12 cellular contexts compared by ENCODE assay signal in the genomic region with DNA sequence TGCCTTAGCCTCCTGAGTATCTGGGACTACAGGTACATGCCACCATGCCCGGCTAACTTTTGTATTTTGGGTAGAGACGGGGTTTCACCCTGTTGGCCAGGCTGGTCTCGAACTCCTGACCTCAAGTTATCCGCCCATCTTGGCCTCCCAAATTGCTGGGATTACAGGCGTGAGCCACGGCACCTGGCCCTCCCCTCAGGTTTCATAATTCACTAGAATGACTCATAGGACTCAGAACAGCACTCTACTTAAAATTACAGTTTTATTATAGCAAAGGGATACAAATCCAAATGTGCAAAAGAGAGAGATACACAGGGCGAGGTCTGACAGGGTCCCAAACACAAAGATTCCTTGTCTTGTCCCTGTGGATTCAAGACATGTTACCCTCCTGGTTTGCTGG. TPM values are rescaled to one million over a fixed set of nuclear protein-coding genes. Genes with fewer than 3 reads are reported as not detected.
DNase-seq lines count a peak whose midpoint lies in the region; ATAC-seq and TF ChIP-seq lines count a peak whose summit lies in the region.
"Had no signal": no experiment of that assay in that cellular context is flagged by ENCODE, and none has a peak within 500 bp of the region (broad histone marks: within the 10 kb centered on the region; RNA-seq: fewer than 3 reads in every experiment).

No MANE protein-coding gene starts in this region.

- H3K36me3 Mint-ChIP-seq in activated CD4-positive, alpha-beta T cell treated with anti-CD3 and anti-CD28 coated beads, Interleukin-2, amount 10 ng/mL, durations not matched to agents 24 days and 14 days (ENCODE audit: low read depth) = peaks cover 24% of the 10 kb centered on the region
- peaks cover 51% of the 10 kb centered on the region for H3K36me3 Mint-ChIP-seq in activated T-helper 2 cell treated with anti-CD3 and anti-CD28 coated beads, Interferon-gamma antibody, Interleukin-2, Interleukin-4, amounts not matched to agents 10 μg/mL and 5 μg/mL and 100 μg/mL, durations not matched to agents 14 hours and 24 hours and 36 hours (ENCODE audit: low read depth)

- no peak for DNase-seq in activated CD4-positive, alpha-beta T cell treated with anti-CD3 and anti-CD28 coated beads, Interleukin-2, amount 10 ng/mL, durations not matched to agents 24 days and 14 days
- no peak for DNase-seq in activated CD4-positive, alpha-beta T cell treated with anti-CD3 and anti-CD28 coated beads for 1 hour
- DNase-seq in activated T-helper 2 cell treated with anti-CD3 and anti-CD28 coated beads, Interferon-gamma antibody, Interleukin-2, Interleukin-4, amounts not matched to agents 10 μg/mL and 5 μg/mL and 100 μg/mL, durations not matched to agents 14 hours and 24 hours and 36 hours (ENCODE audit: low spot score) = no peak
- DNase-seq in psoas muscle = no peak
- no peak for DNase-seq in NCI-H2227 treated with DMSO at 0.1 percent for 48 hours (lab: John Stamatoyannopoulos, UW)
- no peak for DNase-seq in heart right ventricle
- DNase-seq: DMS153, NCI-H2107, upper lobe of right lung had no signal

- no peak for TF ChIP-seq CTCF in psoas muscle (IDR thresholded peaks at IDR 0.05)
- TF ChIP-seq CTCF in heart right ventricle (IDR thresholded peaks at IDR 0.05) = no peak

- no peaks in the 10 kb centered on the region for H3K9me3 ChIP-seq in psoas muscle
- peaks cover 0 to 4% (median 0%) of the 10 kb centered on the region in 11 donors for H3K9me3 ChIP-seq in heart right ventricle
- H3K9me3 ChIP-seq: right atrium auricular region, upper lobe of right lung had no signal

- H3K4me1 Mint-ChIP-seq in activated CD4-positive, alpha-beta T cell treated with anti-CD3 and anti-CD28 coated beads, Interleukin-2, amount 10 ng/mL, durations not matched to agents 24 days and 14 days = peaks cover 37% of the 10 kb centered on the region
- H3K4me1 Mint-ChIP-seq in activated T-helper 2 cell treated with anti-CD3 and anti-CD28 coated beads, Interferon-gamma antibody, Interleukin-2, Interleukin-4, amounts not matched to agents 10 μg/mL and 5 μg/mL and 100 μg/mL, durations not matched to agents 14 hours and 24 hours and 36 hours (ENCODE audit: low read depth) = peaks cover 55% of the 10 kb centered on the region

- H3K4me1 ChIP-seq in psoas muscle = peaks cover 36% of the 10 kb centered on the region
- peaks cover 0 to 54% (median 26%) of the 10 kb centered on the region in 9 donors for H3K4me1 ChIP-seq in heart right ventricle

- H3K9me3 Mint-ChIP-seq in activated CD4-positive, alpha-beta T cell treated with anti-CD3 and anti-CD28 coated beads, Interleukin-2, amount 10 ng/mL, durations not matched to agents 24 days and 14 days = no peaks in the 10 kb centered on the region
- no peaks in the 10 kb centered on the region for H3K9me3 Mint-ChIP-seq in activated T-helper 2 cell treated with anti-CD3 and anti-CD28 coated beads, Interferon-gamma antibody, Interleukin-2, Interleukin-4, amounts not matched to agents 10 μg/mL and 5 μg/mL and 100 μg/mL, durations not matched to agents 14 hours and 24 hours and 36 hours

- H3K27ac ChIP-seq in psoas muscle (peak overlapping the region; percentile 75), heart right ventricle (no peak overlapping the region)
- H3K27ac ChIP-seq: right atrium auricular region, upper lobe of right lung had no signal

- H3K4me3 Mint-ChIP-seq in activated CD4-positive, alpha-beta T cell treated with anti-CD3 and anti-CD28 coated beads, Interleukin-2, amount 10 ng/mL, durations not matched to agents 24 days and 14 days = peak overlapping the region; percentile 23
- peak overlapping the region; percentile 17 for H3K4me3 Mint-ChIP-seq in activated T-helper 2 cell treated with anti-CD3 and anti-CD28 coated beads, Interferon-gamma antibody, Interleukin-2, Interleukin-4, amounts not matched to agents 10 μg/mL and 5 μg/mL and 100 μg/mL, durations not matched to agents 14 hours and 24 hours and 36 hours (ENCODE audit: low read depth)

- WGBS in psoas muscle, 3 donors = 45 to 69% (median 62%) methylated on average over 7 of the region's 7 CpGs
- 89 to 95% methylated on average over 7 of the region's 7 CpGs for WGBS in heart right ventricle, 2 donors

- H3K27ac Mint-ChIP-seq in activated CD4-positive, alpha-beta T cell treated with anti-CD3 and anti-CD28 coated beads, Interleukin-2, amount 10 ng/mL, durations not matched to agents 24 days and 14 days = peak overlapping the region; percentile 81
- H3K27ac Mint-ChIP-seq in activated T-helper 2 cell treated with anti-CD3 and anti-CD28 coated beads, Interferon-gamma antibody, Interleukin-2, Interleukin-4, amounts not matched to agents 10 μg/mL and 5 μg/mL and 100 μg/mL, durations not matched to agents 14 hours and 24 hours and 36 hours = peak overlapping the region; percentile 78

- H3K27me3 ChIP-seq in psoas muscle (ENCODE audit: insufficient read depth in 3 of 3, low read length in 2 of 3) = peaks cover 0 to 6% (median 0%) of the 10 kb centered on the region in 3 donors
- H3K27me3 ChIP-seq in heart right ventricle = peaks cover 0 to 15% (median 0%) of the 10 kb centered on the region in 7 donors
- H3K27me3 ChIP-seq: right atrium auricular region, upper lobe of right lung had no signal

- peak; percentile 10 for ATAC-seq in HG02610 (IDR thresholded peaks at IDR 0.05; ENCODE audit: unreplicated experiment)
- peak; percentile 52 to 70 (median 64) for ATAC-seq in psoas muscle
- no peak for ATAC-seq in GM19324 (IDR thresholded peaks at IDR 0.05; ENCODE audit: low FRiP score, unreplicated experiment)
- no peak for ATAC-seq in heart right ventricle
- ATAC-seq: upper lobe of right lung had no signal

- H3K36me3 ChIP-seq in psoas muscle (ENCODE audit: insufficient read depth in 1 of 2, low read depth in 1 of 2) (no peaks in the 10 kb centered on the region), heart right ventricle (peaks cover 0 to 7% (median 0%) of the 10 kb centered on the region in 9 donors)
- H3K36me3 ChIP-seq: right atrium auricular region, upper lobe of right lung had no signal

- intact Hi-C loops in activated CD4-positive, alpha-beta T cell treated with anti-CD3 and anti-CD28 coated beads, Interleukin-2, amount 10 ng/mL, durations not matched to agents 24 days and 14 days (cut with micrococcal nuclease) = loop anchor here (5.0 to 10.0 kb wide), 5 partner anchors 68 to 658 kb away; a partner anchor contains a TSS
- intact Hi-C loops in activated T-helper 2 cell treated with anti-CD3 and anti-CD28 coated beads, Interferon-gamma antibody, Interleukin-2, Interleukin-4, amounts not matched to agents 10 μg/mL and 5 μg/mL and 100 μg/mL, durations not matched to agents 14 hours and 24 hours and 36 hours (cut with micrococcal nuclease) = loop anchor here (2.0 to 10.0 kb wide), 3 partner anchors 67 to 319 kb away; no protein-coding TSS in a partner anchor
- intact Hi-C loops in psoas muscle (cut with DNase I) = loop anchor here in 1 of 2 donors (10.0 kb wide), 1 partner anchor 321 kb away; a partner anchor contains a TSS
- intact Hi-C loops in heart right ventricle (cut with DNase I) = loop anchor here in 4 of 10 donors (10.0 kb wide), 2 partner anchors 201 to 211 kb away; no protein-coding TSS in a partner anchor

- H3K4me3 ChIP-seq in psoas muscle (no peak overlapping the region), heart right ventricle (no peak overlapping the region)
- H3K4me3 ChIP-seq: right atrium auricular region, upper lobe of right lung had no signal

- H3K27me3 Mint-ChIP-seq in activated CD4-positive, alpha-beta T cell treated with anti-CD3 and anti-CD28 coated beads, Interleukin-2, amount 10 ng/mL, durations not matched to agents 24 days and 14 days = no peaks in the 10 kb centered on the region
- H3K27me3 Mint-ChIP-seq in activated T-helper 2 cell treated with anti-CD3 and anti-CD28 coated beads, Interferon-gamma antibody, Interleukin-2, Interleukin-4, amounts not matched to agents 10 μg/mL and 5 μg/mL and 100 μg/mL, durations not matched to agents 14 hours and 24 hours and 36 hours (ENCODE audit: low read depth) = no peaks in the 10 kb centered on the region

RNA-seq across cellular contexts. Expression of a gene that starts 5.0 kb away (rescaled TPM):
- 21.1 and 21.8 TPM in 2 replicates for total RNA-seq in activated CD4-positive, alpha-beta T cell treated with anti-CD3 and anti-CD28 coated beads, Interleukin-2, amount 10 ng/mL, durations not matched to agents 24 days and 14 days
- 26.2 and 29.8 TPM in 2 replicates for total RNA-seq in activated T-helper 2 cell treated with anti-CD3 and anti-CD28 coated beads, Interferon-gamma antibody, Interleukin-2, Interleukin-4, amounts not matched to agents 10 μg/mL and 5 μg/mL and 100 μg/mL, durations not matched to agents 14 hours and 24 hours and 36 hours
- total RNA-seq in psoas muscle (10 to 100 TPM; 30.4 to 43.3 (median 35.8) TPM), heart right ventricle (10 to 100 TPM; 28.9 to 35.0 (median 29.4) TPM)
- polyA plus RNA-seq in psoas muscle (10 to 100 TPM; 12.9 to 27.2 (median 15.2) TPM), heart right ventricle (10 to 100 TPM in 1 of 2 donors, 1 to 10 TPM in 1; 8.0 to 12.5 TPM)

Comparison
In these comparisons a context has a peak if more than half of its experiments do, and no peak if none do; other contexts are left out.
1. ATAC-seq: peak in HG02610 (single experiment) and psoas muscle (4 of 4); none in GM19324 (single experiment) and heart right ventricle (0 of 8).